8 cellular contexts compared by ENCODE assay signal in genomic region chr9:20658677-20659473, GRCh38. TPM values are rescaled to one million over a fixed set of nuclear protein-coding genes. Genes with fewer than 3 reads are reported as not detected.
DNase-seq lines count a peak whose midpoint lies in the region; ATAC-seq, FAIRE-seq and TF ChIP-seq lines count a peak whose summit lies in the region.

No MANE protein-coding gene starts in this region.

- no peak for TF ChIP-seq CTCF in esophagus muscularis mucosa (IDR thresholded peaks at IDR 0.05)

- no peaks in the 10 kb centered on the region for H3K27me3 ChIP-seq in esophagus muscularis mucosa
- H3K27me3 ChIP-seq in trophoblast cell (ENCODE audit: insufficient read depth, low read length): no peaks in the 10 kb centered on the region

- intact Hi-C loops in esophagus muscularis mucosa (cut with DNase I): no loop called here

- H3K27ac ChIP-seq in esophagus muscularis mucosa (replicated peaks in 1 of 4): no peak overlapping the region
- no peak overlapping the region for H3K27ac ChIP-seq in trophoblast cell (ENCODE audit: low read depth, low read length)

- TF ChIP-seq EP300 in esophagus muscularis mucosa (IDR thresholded peaks at IDR 0.05): no peak

- H2AFZ ChIP-seq in trophoblast cell (ENCODE audit: insufficient read depth, low read length, poor library complexity): peak overlapping the region; percentile 47

- no peak overlapping the region for H2BK12ac ChIP-seq in trophoblast cell (ENCODE audit: low read length)

- H4K8ac ChIP-seq in trophoblast cell (ENCODE audit: low read depth, low read length): peak overlapping the region; percentile 81

- H3K79me2 ChIP-seq in trophoblast cell (ENCODE audit: control insufficient read depth, insufficient read depth, low read length, poor library complexity): peaks cover 2% of the 10 kb centered on the region

- H3K4ac ChIP-seq in trophoblast cell (ENCODE audit: low read depth, low read length): peak overlapping the region; percentile 51

- ATAC-seq in GM18868 (IDR thresholded peaks at IDR 0.05; ENCODE audit: unreplicated experiment) (peak; percentile 48), HG02759 (IDR thresholded peaks at IDR 0.05; ENCODE audit: unreplicated experiment) (no peak)

- H3K4me3 ChIP-seq in esophagus muscularis mucosa (peak overlapping the region; percentile 51 to 67 (median 53)), trophoblast cell (ENCODE audit: low read depth, low read length) (peak overlapping the region; percentile 68)

- DNase-seq in RPMI7951 (ENCODE audit: low read depth): peak; percentile 28
- no peak for DNase-seq in esophagus muscularis mucosa (ENCODE audit: extremely low spot score)
- DNase-seq in trophoblast cell: peak in 1 of 2 donors; percentile 19
- DNase-seq in GM12892 (ENCODE audit: insufficient read length): no peak
- DNase-seq in activated CD4-positive, alpha-beta T cell treated with anti-CD3 and anti-CD28 coated beads for 48 hours: no peak
- no peak for DNase-seq in D341Med (ENCODE audit: low spot score)

- H3K14ac ChIP-seq in trophoblast cell (ENCODE audit: low read length): peak overlapping the region; percentile 61

- no peak overlapping the region for H2BK120ac ChIP-seq in trophoblast cell (ENCODE audit: insufficient read depth, low read length, poor library complexity)

- no peak overlapping the region for H2AK5ac ChIP-seq in trophoblast cell (ENCODE audit: low read length)

- H3K18ac ChIP-seq in trophoblast cell (ENCODE audit: low read length): peak overlapping the region; percentile 61

- H3K9me3 ChIP-seq in esophagus muscularis mucosa (no peaks in the 10 kb centered on the region), trophoblast cell (ENCODE audit: insufficient read depth, low read depth, low read length) (no peaks in the 10 kb centered on the region)

- peaks cover 5% of the 10 kb centered on the region for H3K79me1 ChIP-seq in trophoblast cell (ENCODE audit: low read length)

- peak overlapping the region; percentile 44 for H3K4me2 ChIP-seq in trophoblast cell (ENCODE audit: low read length)

- H3K36me3 ChIP-seq in esophagus muscularis mucosa (no peaks in the 10 kb centered on the region), trophoblast cell (ENCODE audit: control insufficient read depth in 1 of 2, insufficient read depth in 2 of 2, low read length in 2 of 2) (no peaks in the 10 kb centered on the region)

- H3K23ac ChIP-seq in trophoblast cell (ENCODE audit: low read length): no peak overlapping the region

- H3K4me1 ChIP-seq in esophagus muscularis mucosa (peaks cover 0 to 12% (median 2%) of the 10 kb centered on the region in 4 donors), trophoblast cell (ENCODE audit: control insufficient read depth in 1 of 2, insufficient read depth in 2 of 2, low read length in 2 of 2) (peaks cover 4 to 6% of the 10 kb centered on the region in 2 experiments)

- FAIRE-seq in GM12892 (lab: Jason Lieb, UNC): no peak

- 80% methylated on average over 13 of the region's 13 CpGs for WGBS in esophagus muscularis mucosa
- WGBS in trophoblast cell (ENCODE audit: extremely low coverage, insufficient coverage, insufficient read length): no CpG with 5 or more reads among the region's 13 CpGs

- peak overlapping the region; percentile 70 for H4K91ac ChIP-seq in trophoblast cell (ENCODE audit: low read depth, low read length)

- no peak overlapping the region for H2BK5ac ChIP-seq in trophoblast cell (ENCODE audit: low read depth, low read length, poor library complexity)

- no peak overlapping the region for H3K9ac ChIP-seq in trophoblast cell (ENCODE audit: low read length)

- peak overlapping the region; percentile 71 for H4K12ac ChIP-seq in trophoblast cell (ENCODE audit: low read depth, low read length)

- TF ChIP-seq POLR2A in esophagus muscularis mucosa (IDR thresholded peaks at IDR 0.05; ENCODE audit: low read depth): no peak
- TF ChIP-seq POLR2A in GM12892 (IDR thresholded peaks at IDR 0.05; ENCODE audit: low read depth, low read length): no peak

RNA-seq across cellular contexts. Expression of gene FOCAD, which starts 25.2 kb away (rescaled TPM):
- total RNA-seq in RPMI7951 (2014; rRNA removed; shearing (Covaris generic)): 44.2 and 54.1 TPM in 2 replicates
- total RNA-seq in esophagus muscularis mucosa: 10 to 100 TPM; 17.6 to 27.2 (median 20.1) TPM
- polyA plus RNA-seq in trophoblast cell (2013): 16.8 and 17.7 TPM in 2 replicates
- polyA plus RNA-seq in GM12892 (2012; ENCODE audit: missing spikeins): 25.7 TPM

RNA-seq across cellular contexts. Expression of gene MLLT3, which starts 36.6 kb away (rescaled TPM):
- total RNA-seq in RPMI7951 (2014; rRNA removed; shearing (Covaris generic)): 16.1 and 18.3 TPM in 2 replicates
- total RNA-seq in esophagus muscularis mucosa: 10 to 100 TPM; 14.1 to 30.7 (median 18.0) TPM
- 3.1 and 3.7 TPM in 2 replicates for polyA plus RNA-seq in trophoblast cell (2013)
- 32.7 TPM for polyA plus RNA-seq in GM12892 (2012; ENCODE audit: missing spikeins)
